Comparison of ENCODE assay signal across 29 cellular contexts in the genomic region with DNA sequence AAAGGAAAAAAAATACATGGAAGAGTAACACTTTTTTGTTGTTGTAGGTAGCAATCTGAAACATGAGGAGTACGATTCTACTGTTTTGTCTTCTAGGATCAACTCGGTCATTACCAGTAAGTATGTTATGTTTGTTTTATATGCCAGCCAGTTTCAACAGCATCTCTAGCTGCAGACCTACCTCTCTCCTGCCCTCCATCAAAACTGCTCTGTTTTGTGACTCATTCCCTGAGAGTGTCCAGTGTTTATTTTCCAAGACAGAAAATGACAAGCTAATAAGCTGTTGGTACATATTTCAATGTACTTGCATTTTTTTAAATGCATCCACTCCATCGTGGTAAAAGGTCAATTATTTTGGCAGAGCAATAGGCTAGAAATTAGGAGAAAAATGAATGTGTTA.
DNase-seq lines count a peak whose midpoint lies in the region; ATAC-seq, FAIRE-seq and TF ChIP-seq lines count a peak whose summit lies in the region.
"Had no signal": no experiment of that assay in that cellular context is flagged by ENCODE, and none has a peak within 500 bp of the region (broad histone marks: within the 10 kb centered on the region; RNA-seq: fewer than 3 reads in every experiment).

No MANE protein-coding gene starts in this region.

- no peak for ATAC-seq in GM19395 (IDR thresholded peaks at IDR 0.05; ENCODE audit: unreplicated experiment)
- ATAC-seq: T-cell had no signal

- H3K9me2 ChIP-seq in MM.1S (replicated peaks; ENCODE audit: insufficient read depth, low read length) = no peaks in the 10 kb centered on the region

- H3K36me3 ChIP-seq in MM.1S (replicated peaks; ENCODE audit: insufficient read depth, low read length) = no peaks in the 10 kb centered on the region
- H3K36me3 ChIP-seq: BLaER1 treated with 17β-estradiol and CSF1 and Interleukin-3, amounts not matched to agents 10 nM and 100 nM; cardiac muscle cell; colonic mucosa; neutrophil; prostate gland; tibial nerve had no signal

- H3K9me3 ChIP-seq in MM.1S (replicated peaks; ENCODE audit: insufficient read depth, low read length) = no peaks in the 10 kb centered on the region
- H3K9me3 ChIP-seq: BLaER1 treated with 17β-estradiol and CSF1 and Interleukin-3, amounts not matched to agents 10 nM and 100 nM; colonic mucosa; neutrophil; prostate gland; tibial nerve had no signal

- DNase-seq in H54 (ENCODE audit: insufficient read length, low spot score) = no peak
- peak; percentile 25 for DNase-seq in NCI-H1417 treated with DMSO at 0.1 percent for 48 hours (lab: John Stamatoyannopoulos, UW)
- peak; percentile 2 for DNase-seq in choroid plexus epithelial cell (ENCODE audit: low read depth)
- no peak for DNase-seq in urothelium cell line (ENCODE audit: low spot score)
- DNase-seq in effector CD4-positive, alpha-beta T cell = no peak
- no peak for DNase-seq in MM.1S
- DNase-seq: activated CD4-positive, alpha-beta T cell treated with anti-CD3 and anti-CD28 coated beads for 48 hours; activated effector memory CD4-positive, alpha-beta T cell treated with Interleukin-2 at 50 U/mL for 16 hours; aorta; colonic mucosa; DMS153; effector CD8-positive, alpha-beta T cell; GF-D8; head of caudate nucleus; kidney; naive B cell; NCI-H1105; NCI-H2029 treated with DMSO at 0.1 percent for 48 hours; NCI-H345; stimulated activated CD4-positive, alpha-beta T cell treated with anti-CD3 and anti-CD28 coated beads, Interleukin-15, amount 100 ng/mL, for 24 hours; stimulated activated CD4-positive, alpha-beta T cell treated with anti-CD3 and anti-CD28 coated beads, Interleukin-4, amount 100 ng/mL, for 4 hours; T-cell had no signal

- no peaks in the 10 kb centered on the region for H3K27me3 ChIP-seq in MM.1S (replicated peaks; ENCODE audit: insufficient read depth, low read length)
- H3K27me3 ChIP-seq: BLaER1 treated with 17β-estradiol and CSF1 and Interleukin-3, amounts not matched to agents 10 nM and 100 nM; cardiac muscle cell; colonic mucosa; neutrophil; tibial nerve had no signal

- no peak overlapping the region for H3K27ac ChIP-seq in MM.1S (ENCODE audit: low read length)
- H3K27ac ChIP-seq: BLaER1 treated with 17β-estradiol and CSF1 and Interleukin-3, amounts not matched to agents 10 nM and 100 nM; cardiac muscle cell; colonic mucosa; neutrophil; prostate gland; RWPE1; tibial nerve had no signal

- no peaks in the 10 kb centered on the region for H3K79me2 ChIP-seq in MM.1S (ENCODE audit: low read length)

- H3K4me3 ChIP-seq in choroid plexus epithelial cell (ENCODE audit: low read depth, low read length) (no peak overlapping the region), MM.1S (ENCODE audit: low read length) (no peak overlapping the region)
- H3K4me3 ChIP-seq: BLaER1 treated with 17β-estradiol and CSF1 and Interleukin-3, amounts not matched to agents 10 nM and 100 nM; cardiac muscle cell; colonic mucosa; prostate gland; tibial nerve had no signal

- H3F3A ChIP-seq in MM.1S (ENCODE audit: insufficient read depth, low read length) = no peaks in the 10 kb centered on the region

- H3K4me1 ChIP-seq in MM.1S (ENCODE audit: low read length) = no peaks in the 10 kb centered on the region
- H3K4me1 ChIP-seq: BLaER1 treated with 17β-estradiol and CSF1 and Interleukin-3, amounts not matched to agents 10 nM and 100 nM; colonic mucosa; prostate gland; tibial nerve had no signal

- no peak for TF ChIP-seq POLR2A in H54 (IDR thresholded peaks at IDR 0.05; ENCODE audit: low read depth, low read length)

- TF ChIP-seq CTCF in choroid plexus epithelial cell (conservative IDR thresholded peaks at IDR 0.05; ENCODE audit: low read depth, low read length) (no peak), MM.1S (IDR thresholded peaks at IDR 0.05; ENCODE audit: low read length) (no peak)

- no peaks in the 10 kb centered on the region for H4K20me1 ChIP-seq in MM.1S (ENCODE audit: insufficient read depth, low read length)
- H4K20me1 ChIP-seq: BLaER1 treated with 17β-estradiol and CSF1 and Interleukin-3, amounts not matched to agents 10 nM and 100 nM had no signal

- no peak overlapping the region for H3K9ac ChIP-seq in MM.1S (ENCODE audit: low read length)
- H3K9ac ChIP-seq: BLaER1 treated with 17β-estradiol and CSF1 and Interleukin-3, amounts not matched to agents 10 nM and 100 nM had no signal

- no peak overlapping the region for H3K4me2 ChIP-seq in MM.1S (ENCODE audit: low read depth, low read length)
- H3K4me2 ChIP-seq: BLaER1 treated with 17β-estradiol and CSF1 and Interleukin-3, amounts not matched to agents 10 nM and 100 nM had no signal

- H2AFZ ChIP-seq in MM.1S (ENCODE audit: low read length) = no peak overlapping the region

- FAIRE-seq in H54 (lab: Jason Lieb, UNC) (peak; percentile 73), urothelium cell line (lab: Jason Lieb, UNC) (peak; percentile 81)
- FAIRE-seq: kidney had no signal

Comparison
In these comparisons a context has a peak if more than half of its experiments do, and no peak if none do; other contexts are left out.
1. DNase-seq: peak in NCI-H1417 treated with DMSO at 0.1 percent for 48 hours (single experiment) and choroid plexus epithelial cell (single experiment); none in H54 (single experiment), urothelium cell line (single experiment), effector CD4-positive, alpha-beta T cell (single experiment) and MM.1S (single experiment).